In the genomic region with DNA sequence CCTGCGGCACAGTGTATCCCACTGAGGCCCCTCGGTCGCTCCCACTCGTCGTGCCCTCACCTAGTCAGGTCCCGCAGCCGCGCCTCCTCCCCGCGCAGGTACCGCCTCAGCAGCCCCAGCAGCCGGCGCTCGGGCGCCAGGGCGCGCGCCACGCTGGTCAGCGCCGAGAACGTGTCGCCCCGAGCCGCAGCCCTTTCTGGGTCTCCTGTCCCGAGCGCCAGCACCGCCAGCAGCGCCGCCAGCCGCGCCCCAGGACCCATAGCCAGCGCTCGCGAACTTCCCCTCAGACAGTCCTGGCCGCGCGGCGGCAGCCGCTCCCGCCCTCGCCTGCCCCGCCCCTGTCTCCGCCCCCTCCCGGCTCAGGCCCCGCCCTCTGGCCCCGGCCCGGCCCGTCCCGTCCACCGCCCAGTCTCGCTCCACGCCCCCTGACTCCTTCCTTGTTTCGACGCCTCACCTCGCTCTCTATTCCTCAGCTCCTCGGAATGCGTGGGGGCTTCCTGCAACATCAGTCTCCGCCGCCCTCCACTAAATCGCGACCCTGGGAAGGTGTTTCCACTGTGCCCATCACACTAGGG, we compare ENCODE assay signal across 8 cellular contexts. TPM values are rescaled to one million over a fixed set of nuclear protein-coding genes. Genes with fewer than 3 reads are reported as not detected.
A peak's percentile ranks its signal among the peaks of the same experiment; 100 is the strongest.
DNase-seq lines count a peak whose midpoint lies in the region; ATAC-seq, FAIRE-seq and TF ChIP-seq lines count a peak whose summit lies in the region.

A gene (minus strand): TSS at position 289 of the 575 bp plus-strand sequence. CDS start 29 bp downstream, at position 260.

- H3K4me1 ChIP-seq in A549 (peaks cover 50% of the 10 kb centered on the region), kidney (ENCODE audit: control insufficient read depth in 1 of 2, insufficient read depth in 1 of 2, low read depth in 1 of 2, low read length in 2 of 2) (peaks cover 0 to 5% of the 10 kb centered on the region in 2 donors)

- peak in 1 of 2 experiments; percentile 58; a peak in 3 of 5 replicates for TF ChIP-seq RAD21 in A549 (conservative IDR thresholded peaks at IDR 0.05 in 1 of 2, IDR thresholded peaks at IDR 0.05 in 1 of 2)

- FAIRE-seq in A549 (lab: Jason Lieb, UNC) (no peak), kidney (lab: Jason Lieb, UNC) (no peak)

- TF ChIP-seq CTCF in A549 (IDR thresholded peaks at IDR 0.05): peak; percentile 29
- no peak for TF ChIP-seq CTCF in HL-60 (IDR thresholded peaks at IDR 0.05; ENCODE audit: insufficient read depth, low read length)
- no peak for TF ChIP-seq CTCF in cardiac fibroblast (IDR thresholded peaks at IDR 0.05; ENCODE audit: low read depth, low read length)
- no peak for TF ChIP-seq CTCF in kidney (IDR thresholded peaks at IDR 0.05; ENCODE audit: borderline replicate concordance, extremely low read depth, insufficient read depth)

- POLR2A ChIA-PET in A549 (lab: Yijun Ruan, JAX): interaction anchor here (0.6 kb wide), 1 partner anchor 13 kb away, joined by 3 read pairs; no protein-coding TSS in a partner anchor

- CTCF ChIA-PET in A549 (lab: Yijun Ruan, JAX): interaction anchor here (0.6 to 3.1 kb wide), 6 partner anchors 31 to 138 kb away, joined by 3 to 11 read pairs (median 3); no protein-coding TSS in a partner anchor

- 22% methylated on average over 24 of the region's 62 CpGs for WGBS in A549 (ENCODE audit: missing lambda C conversion rate)

- peaks cover 27% of the 10 kb centered on the region for H3K9me3 ChIP-seq in A549
- peaks cover 0 to under 1% of the 10 kb centered on the region in 2 donors for H3K9me3 ChIP-seq in kidney (ENCODE audit: control insufficient read depth in 1 of 2, low read length in 2 of 2)

- peaks cover 7% of the 10 kb centered on the region for H3K27me3 ChIP-seq in HL-60 (ENCODE audit: insufficient read depth, poor library complexity, severe bottlenecking)

- intact Hi-C loops in kidney (cut with DNase I): no loop called here

- TF ChIP-seq POLR2A in A549 (IDR thresholded peaks at IDR 0.05; ENCODE audit: low read length): peak; percentile 31

- H3K9ac ChIP-seq in kidney (ENCODE audit: low read length in 2 of 2): peak within 1 kb of the TSS in 1 of 2 donors; percentile 33

- no peaks in the 10 kb centered on the region for H3K36me3 ChIP-seq in kidney (ENCODE audit: control insufficient read depth in 1 of 2, insufficient read depth in 2 of 2, low read length in 2 of 2)

- peak within 1 kb of the TSS; percentile 89 for H3K4me2 ChIP-seq in A549

- TF ChIP-seq EP300 in A549 (IDR thresholded peaks at IDR 0.05): no peak

- H3K4me3 ChIP-seq in A549 (peak within 1 kb of the TSS; percentile 77), HL-60 (replicated peaks; ENCODE audit: insufficient read depth, low read length) (peak within 1 kb of the TSS; percentile 34), cardiac fibroblast (replicated peaks in 1 of 2; ENCODE audit: low read depth in 2 of 2, low read length in 2 of 2) (peak within 1 kb of the TSS; percentile 64 to 82), kidney (ENCODE audit: low read length in 2 of 2) (peak within 1 kb of the TSS; percentile 21 to 54)

- peak; percentile 91 to 97 for ATAC-seq in A549
- no peak for ATAC-seq in HG03439 (IDR thresholded peaks at IDR 0.05; ENCODE audit: unreplicated experiment)

- peak; percentile 64 to 77 for DNase-seq in A549 (ENCODE audit: low read depth in 1 of 2, low spot score in 1 of 2)
- peak; percentile 50 to 57 for DNase-seq in HL-60 (ENCODE audit: low read depth in 1 of 2, low spot score in 1 of 2)
- peak; percentile 39 for DNase-seq in T1000 (lab: John Stamatoyannopoulos, UW)
- peak; percentile 64 to 68 for DNase-seq in cardiac fibroblast (ENCODE audit: low read depth in 2 of 2)
- peak; percentile 86 for DNase-seq in kidney
- DNase-seq in stimulated activated CD4-positive, alpha-beta T cell treated with anti-CD3 and anti-CD28 coated beads, Interleukin-2, amount 100 ng/mL, for 24 hours: peak; percentile 46 to 76
- no peak for DNase-seq in NCI-H2107 (lab: John Stamatoyannopoulos, UW)

- peak within 1 kb of the TSS; percentile 91 to 94 for H3K27ac ChIP-seq in A549
- no peak within 1 kb of the TSS for H3K27ac ChIP-seq in HL-60 (replicated peaks)
- no peak within 1 kb of the TSS for H3K27ac ChIP-seq in kidney (ENCODE audit: low read depth in 2 of 2, low read length in 2 of 2)

TF ChIP-seq in A549, 52 proteins besides CTCF, POLR2A, EP300 and RAD21:
- TF ChIP-seq, protein P1, sequence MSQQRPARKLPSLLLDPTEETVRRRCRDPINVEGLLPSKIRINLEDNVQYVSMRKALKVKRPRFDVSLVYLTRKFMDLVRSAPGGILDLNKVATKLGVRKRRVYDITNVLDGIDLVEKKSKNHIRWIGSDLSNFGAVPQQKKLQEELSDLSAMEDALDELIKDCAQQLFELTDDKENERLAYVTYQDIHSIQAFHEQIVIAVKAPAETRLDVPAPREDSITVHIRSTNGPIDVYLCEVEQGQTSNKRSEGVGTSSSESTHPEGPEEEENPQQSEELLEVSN (IDR thresholded peaks at IDR 0.05; ENCODE audit: borderline replicate concordance, low read depth): peak; percentile 91
- TF ChIP-seq JUN (IDR thresholded peaks at IDR 0.05): peak in 1 of 2 experiments; percentile 73; a peak in 3 of 5 replicates
- no peak for TF ChIP-seq NPAS2 (CRISPR knock-in tag; IDR thresholded peaks at IDR 0.05; ENCODE audit: borderline replicate concordance)
- peak; percentile 67 for TF ChIP-seq SMC3 (IDR thresholded peaks at IDR 0.05)
- TF ChIP-seq, protein P2, sequence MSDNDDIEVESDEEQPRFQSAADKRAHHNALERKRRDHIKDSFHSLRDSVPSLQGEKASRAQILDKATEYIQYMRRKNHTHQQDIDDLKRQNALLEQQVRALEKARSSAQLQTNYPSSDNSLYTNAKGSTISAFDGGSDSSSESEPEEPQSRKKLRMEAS (IDR thresholded peaks at IDR 0.05): peak; percentile 94
- no peak for TF ChIP-seq TFCP2L1 (CRISPR knock-in tag; IDR thresholded peaks at IDR 0.05)

RNA-seq across cellular contexts. Expression of the gene that starts here (rescaled TPM):
- polyA plus RNA-seq in A549 (2011; rRNA removed) (50.4 and 58.5 TPM in 2 replicates), A549 (2017; fragmentation: RNase III; extraction: RNeasy Plus Mini Kit Qiagen cat#74134 plus additional on column Dnase treatment) (32.3 to 53.1 TPM (median 48.1 TPM) in 3 replicates), kidney (ENCODE audit: insufficient read depth, low read depth, low replicate concordance) (0.39 TPM)
- 24.8 and 28.3 TPM in 2 replicates for polyA plus RNA-seq in A549 (2012; cell fraction: cytosol; rRNA removed)
- 31.4 and 44.4 TPM in 2 replicates for polyA plus RNA-seq in A549 (2012; cell fraction: nucleus; rRNA removed)
- polyA minus RNA-seq in A549 (2011; rRNA and poly(A)+ RNA removed): 24.5 and 33.6 TPM in 2 replicates
- total RNA-seq in kidney: 1.2 TPM

Comparison
In these comparisons a context has a peak if more than half of its experiments do, and no peak if none do; other contexts are left out.
1. RNA of the gene that starts here (polyA plus RNA-seq): 24.8 to 58.5 TPM in A549; 0.39 TPM in kidney (single experiment); every median in the first group is over 10 times any median in the second.
2. H3K27ac ChIP-seq: peak in A549 (2 of 2); none in HL-60 (single experiment) and kidney (0 of 2).
3. Peak in every context shown above with its lines, with median percentiles within 50 percentile points of each other: H3K4me3 ChIP-seq.